ENCODE assay signal across 1 cellular context in the genomic region with DNA sequence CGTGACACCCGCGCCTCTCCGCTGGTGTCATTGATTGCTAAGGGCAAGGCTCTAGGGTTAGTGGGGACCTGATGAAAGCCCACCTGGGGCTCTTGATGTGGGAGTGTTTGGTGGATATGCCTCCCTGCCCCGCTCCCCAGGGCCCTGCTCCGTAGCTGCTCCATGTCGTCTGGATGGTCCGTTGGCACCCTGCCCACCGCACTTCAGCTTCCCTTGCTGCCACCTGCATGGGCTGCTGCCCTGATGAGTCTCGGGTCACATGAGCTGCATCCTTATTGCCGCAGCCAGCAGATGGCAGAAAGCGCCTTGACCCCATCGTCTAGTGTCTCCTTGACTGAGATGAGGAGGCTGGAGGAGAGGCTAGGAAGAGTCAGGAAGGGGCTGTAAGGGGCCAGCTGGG.
TF ChIP-seq lines count a peak whose summit lies in the region.

No MANE protein-coding gene starts in this region.

TF ChIP-seq in H1, 55 proteins besides CTCF, POLR2A, EP300 and RAD21:
- TF ChIP-seq, protein P1, sequence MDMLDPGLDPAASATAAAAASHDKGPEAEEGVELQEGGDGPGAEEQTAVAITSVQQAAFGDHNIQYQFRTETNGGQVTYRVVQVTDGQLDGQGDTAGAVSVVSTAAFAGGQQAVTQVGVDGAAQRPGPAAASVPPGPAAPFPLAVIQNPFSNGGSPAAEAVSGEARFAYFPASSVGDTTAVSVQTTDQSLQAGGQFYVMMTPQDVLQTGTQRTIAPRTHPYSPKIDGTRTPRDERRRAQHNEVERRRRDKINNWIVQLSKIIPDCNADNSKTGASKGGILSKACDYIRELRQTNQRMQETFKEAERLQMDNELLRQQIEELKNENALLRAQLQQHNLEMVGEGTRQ (IDR thresholded peaks at IDR 0.05; ENCODE audit: low read length) = peak; percentile 35; the same call in 1 of the 2 replicates
- TF ChIP-seq FOSL1 (IDR thresholded peaks at IDR 0.05; ENCODE audit: insufficient read depth, low read depth, low read length) (no peak), CTBP2 (IDR thresholded peaks at IDR 0.05; ENCODE audit: borderline replicate concordance, insufficient read depth, insufficient read length, low read length) (no peak), CBX5 (IDR thresholded peaks at IDR 0.05; ENCODE audit: low read depth, low read length) (no peak), RBBP5 (IDR thresholded peaks at IDR 0.05; ENCODE audit: borderline replicate concordance, low read depth, low read length) (no peak), EZH2 (IDR thresholded peaks at IDR 0.05; ENCODE audit: low read depth, low read length, severe bottlenecking) (no peak), RNF2 (IDR thresholded peaks at IDR 0.05; ENCODE audit: borderline replicate concordance, low read depth, low read length, missing control alignments, poor library complexity, severe bottlenecking) (no peak), HDAC2 (IDR thresholded peaks at IDR 0.05; ENCODE audit: borderline replicate concordance in 1 of 2, low read depth in 2 of 2, low read length in 2 of 2) (no peak)
TF ChIP-seq in H1: peak in this region for 1.
